In the genomic region with DNA sequence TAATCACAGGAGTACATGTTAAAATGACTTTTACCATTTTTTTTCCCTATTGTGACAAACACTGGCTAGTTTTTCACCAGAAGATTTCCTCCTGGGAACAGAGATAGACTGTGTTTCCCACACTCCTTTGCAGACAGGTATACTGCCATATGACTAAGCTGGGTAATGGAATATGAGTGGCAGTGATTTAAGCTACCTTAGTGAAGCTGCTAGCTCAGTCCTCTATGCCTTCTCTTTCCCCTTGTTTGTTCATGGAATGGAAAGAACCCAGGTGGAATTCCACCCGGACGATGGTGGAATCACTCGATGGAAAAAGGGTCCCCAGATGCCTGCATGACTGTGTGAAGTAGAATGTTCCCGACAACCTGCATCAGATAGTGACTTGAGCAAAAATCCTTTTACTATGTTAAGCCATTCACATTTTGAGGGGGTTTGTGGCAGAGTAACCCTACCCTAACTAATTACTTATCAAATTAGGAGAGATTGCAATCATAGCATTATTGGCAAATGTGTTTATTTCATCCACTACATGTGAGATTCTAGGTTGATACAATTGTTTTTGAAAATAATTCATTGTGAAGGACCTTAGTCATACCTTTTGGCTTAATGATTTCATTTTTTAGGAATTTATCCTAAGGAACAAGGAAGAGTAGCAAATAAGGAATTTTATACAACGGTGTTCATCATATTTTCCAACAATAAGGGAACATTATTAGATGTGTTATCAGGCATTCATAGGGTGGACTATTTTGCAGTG, we compare ENCODE assay signal across 26 cellular contexts. TPM values are rescaled to one million over a fixed set of nuclear protein-coding genes. Genes with fewer than 3 reads are reported as not detected.
DNase-seq lines count a peak whose midpoint lies in the region; ATAC-seq, FAIRE-seq and TF ChIP-seq lines count a peak whose summit lies in the region.
"Had no signal": no experiment of that assay in that cellular context is flagged by ENCODE, and none has a peak within 500 bp of the region (broad histone marks: within the 10 kb centered on the region; RNA-seq: fewer than 3 reads in every experiment).

No MANE protein-coding gene starts in this region.

- H3K36me3 ChIP-seq in breast epithelium = no peaks in the 10 kb centered on the region
- H3K36me3 ChIP-seq in endothelial cell of umbilical vein (ENCODE audit: control insufficient read depth in 2 of 2, extremely low read depth in 1 of 2, insufficient read depth in 2 of 2, low read length in 2 of 2) = no peaks in the 10 kb centered on the region
- H3K36me3 ChIP-seq: upper lobe of left lung had no signal

- H4K20me1 ChIP-seq in endothelial cell of umbilical vein (replicated peaks; ENCODE audit: control insufficient read depth, extremely low read depth, insufficient read depth, low read length) = no peaks in the 10 kb centered on the region

- H3K4me2 ChIP-seq in endothelial cell of umbilical vein (ENCODE audit: insufficient read depth, low read length) = peak overlapping the region; percentile 18
- H3K4me2 ChIP-seq: GM23338, KMS-11 had no signal

- no peaks in the 10 kb centered on the region for H3K4me1 ChIP-seq in breast epithelium
- H3K4me1 ChIP-seq in endothelial cell of umbilical vein (ENCODE audit: control insufficient read depth, extremely low read depth, insufficient read depth, low read length) = peaks cover 50% of the 10 kb centered on the region

- peaks cover 56% of the 10 kb centered on the region for H3K4me1 Mint-ChIP-seq in MCF 10A (ENCODE audit: insufficient read depth, unreplicated experiment)
- H3K4me1 Mint-ChIP-seq: stimulated activated effector memory CD8-positive, alpha-beta T cell treated with anti-CD3 and anti-CD28 coated beads, Interleukin-12 subunit alpha, Interleukin-12 subunit beta, amount 100 ng/mL, for 72 hours had no signal

- TF ChIP-seq CTCF in MCF 10A (IDR thresholded peaks at IDR 0.05; ENCODE audit: unreplicated experiment) (no peak), breast epithelium (IDR thresholded peaks at IDR 0.05) (no peak), RWPE1 (conservative IDR thresholded peaks at IDR 0.05; ENCODE audit: low read depth) (no peak), endothelial cell of umbilical vein (IDR thresholded peaks at IDR 0.05; ENCODE audit: extremely low read depth in 1 of 2, insufficient read depth in 1 of 2, low read depth in 1 of 2, low read length in 2 of 2) (no peak)

- H3K79me2 ChIP-seq in endothelial cell of umbilical vein (ENCODE audit: control insufficient read depth, insufficient read depth, low read length) = no peaks in the 10 kb centered on the region

- intact Hi-C loops in MCF 10A (cut with micrococcal nuclease) = no loop called here
- intact Hi-C loops in breast epithelium (cut with DNase I; ENCODE audit: low total_unique reads) = no loop called here
- intact Hi-C loops in endothelial cell of umbilical vein (cut with micrococcal nuclease) = loop anchor here (1.0 to 5.0 kb wide), 2 partner anchors 146 to 164 kb away; no protein-coding TSS in a partner anchor

- DNase-seq in MCF 10A (ENCODE audit: unreplicated experiment) = peak; percentile 47
- DNase-seq in breast epithelium (ENCODE audit: low spot score in 2 of 2) = no peak
- DNase-seq in RWPE1 (ENCODE audit: low spot score) = peak; percentile 67
- DNase-seq in endothelial cell of umbilical vein (ENCODE audit: low read depth, low spot score) = peak; percentile 35
- peak; percentile 43 for DNase-seq in urothelium cell line (ENCODE audit: low spot score)
- DNase-seq in RPMI8226 = no peak
- DNase-seq in NCI-H2171 (lab: John Stamatoyannopoulos, UW) = no peak
- DNase-seq: activated CD4-positive, alpha-beta memory T cell treated with anti-CD3 and anti-CD28 coated beads for 36 hours; activated naive CD4-positive, alpha-beta T cell treated with Interleukin-2 at 50 U/mL for 16 hours; DMS79 treated with DMSO at 0.1 percent for 48 hours; hippocampal formation; left colon; NCI-H1417; NCI-H2081; NCI-H226; NCI-H748 treated with DMSO at 0.1 percent for 48 hours; upper lobe of left lung had no signal

- H3K27me3 ChIP-seq in breast epithelium = no peaks in the 10 kb centered on the region
- H3K27me3 ChIP-seq in endothelial cell of umbilical vein (ENCODE audit: control insufficient read depth in 2 of 2, insufficient read depth in 2 of 2, low read length in 2 of 2) = no peaks in the 10 kb centered on the region
- H3K27me3 ChIP-seq: upper lobe of left lung had no signal

- POLR2A ChIA-PET in MCF 10A (lab: Yijun Ruan, JAX) (interaction anchor here (0.6 to 1.2 kb wide), 2 partner anchors 194 to 289 kb away, joined by 3 read pairs; no protein-coding TSS in a partner anchor), RWPE1 (lab: Yijun Ruan, JAX; ENCODE audit: low non-redundant PET) (no interaction called here), endothelial cell of umbilical vein (lab: Charles Lee) (no interaction called here)

- no peaks in the 10 kb centered on the region for H3K9me1 ChIP-seq in endothelial cell of umbilical vein (replicated peaks; ENCODE audit: control insufficient read depth, extremely low read depth, insufficient read depth, low read length)

- H3K27ac ChIP-seq in breast epithelium = no peak overlapping the region
- H3K27ac ChIP-seq in RWPE1 = no peak overlapping the region
- peak overlapping the region; percentile 69 for H3K27ac ChIP-seq in endothelial cell of umbilical vein (ENCODE audit: insufficient read depth, low read depth, low read length)
- H3K27ac ChIP-seq: 22Rv1, HL-60, KMS-11, upper lobe of left lung had no signal

- no peak overlapping the region for H3K4me3 ChIP-seq in breast epithelium
- H3K4me3 ChIP-seq in endothelial cell of umbilical vein (replicated peaks in 1 of 3; ENCODE audit: insufficient read depth in 1 of 3, low read depth in 1 of 3, low read length in 3 of 3) = no peak overlapping the region
- H3K4me3 ChIP-seq: GM23338, upper lobe of left lung had no signal

- no peaks in the 10 kb centered on the region for H3K9me3 Mint-ChIP-seq in MCF 10A (ENCODE audit: unreplicated experiment)
- H3K9me3 Mint-ChIP-seq: activated CD4-positive, alpha-beta memory T cell treated with anti-CD3 and anti-CD28 coated beads for 36 hours; GM23338; stimulated activated effector memory CD8-positive, alpha-beta T cell treated with anti-CD3 and anti-CD28 coated beads, Interleukin-12 subunit alpha, Interleukin-12 subunit beta, amount 100 ng/mL, for 72 hours had no signal

- no peak overlapping the region for H2AFZ ChIP-seq in endothelial cell of umbilical vein (ENCODE audit: low read depth, low read length)
- H2AFZ ChIP-seq: GM23338 had no signal

- peak overlapping the region; percentile 6 for H3K9ac ChIP-seq in endothelial cell of umbilical vein (replicated peaks; ENCODE audit: extremely low read depth, insufficient read depth, low read length)
- H3K9ac ChIP-seq: KMS-11 had no signal

- dilution Hi-C loops in endothelial cell of umbilical vein (cut with MboI; ENCODE audit: extremely low pct_ligation_motif_present, low sequenced_read_pairs) = no loop called here

- H3K4me3 Mint-ChIP-seq in MCF 10A (ENCODE audit: unreplicated experiment) = no peak overlapping the region
- H3K4me3 Mint-ChIP-seq: activated CD4-positive, alpha-beta memory T cell treated with anti-CD3 and anti-CD28 coated beads for 36 hours; GM23338; nephron; stimulated activated effector memory CD8-positive, alpha-beta T cell treated with anti-CD3 and anti-CD28 coated beads, Interleukin-12 subunit alpha, Interleukin-12 subunit beta, amount 100 ng/mL, for 72 hours had no signal

- TF ChIP-seq POLR2A in breast epithelium (IDR thresholded peaks at IDR 0.05) (no peak), endothelial cell of umbilical vein (IDR thresholded peaks at IDR 0.05; ENCODE audit: low read depth, low read length) (no peak)

- BruUV-seq in MCF 10A (replicated peaks; lab: Mats Ljungman, UMichigan) = no TSS peak
- no TSS peak for BruUV-seq in endothelial cell of umbilical vein (replicated peaks; lab: Mats Ljungman, UMichigan)

- no peak for ATAC-seq in GM18868 (IDR thresholded peaks at IDR 0.05; ENCODE audit: unreplicated experiment)
- ATAC-seq: activated CD4-positive, CD25-positive, alpha-beta regulatory T cell treated with anti-CD3 and anti-CD28 coated beads, Interleukin-2, amount 50 U/mL, for 24 hours; GM23338; left colon; stimulated activated effector memory CD8-positive, alpha-beta T cell treated with anti-CD3 and anti-CD28 coated beads, Interleukin-12 subunit alpha, Interleukin-12 subunit beta, amount 100 ng/mL, for 72 hours had no signal

- peaks cover 6% of the 10 kb centered on the region for H3K36me3 Mint-ChIP-seq in MCF 10A (ENCODE audit: insufficient read depth, unreplicated experiment)
- H3K36me3 Mint-ChIP-seq: activated CD4-positive, alpha-beta memory T cell treated with anti-CD3 and anti-CD28 coated beads for 36 hours; stimulated activated effector memory CD8-positive, alpha-beta T cell treated with anti-CD3 and anti-CD28 coated beads, Interleukin-12 subunit alpha, Interleukin-12 subunit beta, amount 100 ng/mL, for 72 hours had no signal

- peak overlapping the region; percentile 50 for H3K27ac Mint-ChIP-seq in MCF 10A (ENCODE audit: low read depth, unreplicated experiment)
- H3K27ac Mint-ChIP-seq: activated CD4-positive, alpha-beta memory T cell treated with anti-CD3 and anti-CD28 coated beads for 36 hours; GM23338; stimulated activated effector memory CD8-positive, alpha-beta T cell treated with anti-CD3 and anti-CD28 coated beads, Interleukin-12 subunit alpha, Interleukin-12 subunit beta, amount 100 ng/mL, for 72 hours had no signal

- CTCF ChIA-PET in MCF 10A (lab: Yijun Ruan, JAX) = interaction anchor here (0.6 to 1.0 kb wide), 2 partner anchors 119 to 313 kb away, joined by 3 read pairs; no protein-coding TSS in a partner anchor
- CTCF ChIA-PET in RWPE1 (lab: Yijun Ruan, JAX) = interaction anchor here (0.6 kb wide), 1 partner anchor 23 kb away, joined by 3 read pairs; no protein-coding TSS in a partner anchor
- CTCF ChIA-PET in endothelial cell of umbilical vein (lab: Charles Lee) = interaction anchor here (1.0 kb wide), 1 partner anchor 10 kb away, joined by 4 read pairs; no protein-coding TSS in a partner anchor

- FAIRE-seq in endothelial cell of umbilical vein (lab: Jason Lieb, UNC) = no peak
- no peak for FAIRE-seq in urothelium cell line (lab: Jason Lieb, UNC)

- no peaks in the 10 kb centered on the region for H3K9me3 ChIP-seq in breast epithelium
- H3K9me3 ChIP-seq in endothelial cell of umbilical vein (replicated peaks; ENCODE audit: control insufficient read depth, insufficient read depth, low read length) = no peaks in the 10 kb centered on the region
- H3K9me3 ChIP-seq: upper lobe of left lung had no signal

- H3K27me3 Mint-ChIP-seq in MCF 10A (ENCODE audit: insufficient read depth, unreplicated experiment) = no peaks in the 10 kb centered on the region

RNA-seq across cellular contexts. Expression of a gene that starts 16.5 kb away (rescaled TPM):
- total RNA-seq in MCF 10A (2022) (36.3 and 38.2 TPM in 2 replicates), breast epithelium (10 to 100 TPM in 2 of 3 donors, under 1 TPM in 1; 0.64 to 58.7 (median 41.3) TPM), endothelial cell of umbilical vein (20.2 and 25.4 TPM in 2 replicates)
- polyA plus RNA-seq in endothelial cell of umbilical vein = 9.9 and 10.0 TPM in 2 replicates
- 8.6 and 9.4 TPM in 2 replicates for polyA plus RNA-seq in endothelial cell of umbilical vein (2011; cell fraction: cytosol; rRNA removed)
- polyA plus RNA-seq in endothelial cell of umbilical vein (2011; cell fraction: nucleus; rRNA removed) = 11.1 and 11.9 TPM in 2 replicates
- polyA plus RNA-seq in endothelial cell of umbilical vein (2012) = 10.6 and 16.5 TPM in 2 replicates
- 19.6 and 22.7 TPM in 2 replicates for polyA minus RNA-seq in endothelial cell of umbilical vein
- 2.5 TPM for polyA minus RNA-seq in endothelial cell of umbilical vein (2011; cell fraction: cytosol; rRNA and poly(A)+ RNA removed)
- polyA minus RNA-seq in endothelial cell of umbilical vein (2011; cell fraction: nucleus; rRNA and poly(A)+ RNA removed) = 25.1 and 28.5 TPM in 2 replicates
- total RNA-seq: activated CD4-positive, alpha-beta memory T cell treated with anti-CD3 and anti-CD28 coated beads for 36 hours; T-helper 2 cell treated with Interferon-gamma antibody and Interleukin-4, amounts not matched to agents 100 ng/mL and 5 ng/mL, for 36 hours had no signal

Comparison
In these comparisons a context has a peak if more than half of its experiments do, and no peak if none do; other contexts are left out.
1. DNase-seq: peak in MCF 10A (single experiment), RWPE1 (single experiment), endothelial cell of umbilical vein (single experiment) and urothelium cell line (single experiment); none in breast epithelium (0 of 2), RPMI8226 (single experiment) and NCI-H2171 (single experiment).